Comparison of ENCODE assay signal across 8 cellular contexts in the genomic region with DNA sequence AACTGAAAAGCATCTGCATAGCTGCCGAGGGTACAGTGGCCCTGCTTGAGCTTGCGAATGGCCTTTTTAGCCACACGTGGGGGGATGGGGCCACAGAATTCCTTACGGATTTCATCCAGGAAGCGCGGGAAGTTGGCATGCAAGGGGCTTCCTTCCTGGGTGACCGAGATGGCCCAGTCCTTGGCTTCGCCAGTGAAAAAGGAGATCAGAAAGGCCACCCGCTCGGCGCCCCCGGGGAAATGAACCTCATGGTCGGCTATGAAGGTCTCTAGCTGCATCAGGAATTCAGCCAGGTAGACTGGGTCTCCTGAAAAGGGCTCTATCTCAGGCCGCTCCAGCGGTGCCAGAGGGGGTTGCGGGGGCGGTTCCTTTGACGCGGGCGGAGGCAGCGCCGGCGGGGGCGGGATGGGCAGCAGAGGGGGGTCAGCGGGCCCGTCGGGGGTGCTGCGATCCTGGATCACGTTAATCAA. TPM values are rescaled to one million over a fixed set of nuclear protein-coding genes. Genes with fewer than 3 reads are reported as not detected.
A peak's percentile ranks its signal among the peaks of the same experiment; 100 is the strongest.
DNase-seq lines count a peak whose midpoint lies in the region; ATAC-seq and TF ChIP-seq lines count a peak whose summit lies in the region.

No MANE protein-coding gene starts in this region.

- peak overlapping the region in 4 of 7 donors; percentile 3 to 68 (median 52) for H3K4me3 Mint-ChIP-seq in CD8-positive, alpha-beta memory T cell

- ATAC-seq in GM21717 (IDR thresholded peaks at IDR 0.05; ENCODE audit: unreplicated experiment) (no peak), HG03159 (IDR thresholded peaks at IDR 0.05; ENCODE audit: unreplicated experiment) (no peak)

- no peaks in the 10 kb centered on the region for H3K9me3 ChIP-seq in CD8-positive, alpha-beta memory T cell (ENCODE audit: low read length)
- H3K9me3 ChIP-seq in iPS-18c (ENCODE audit: control insufficient read depth, insufficient read depth, low read length), result peaks cover 12% of the 10 kb centered on the region

- H3K27ac ChIP-seq in CD8-positive, alpha-beta memory T cell (ENCODE audit: low read depth, low read length), result no peak overlapping the region
- H3K27ac ChIP-seq in skin epidermis, result peak overlapping the region in 5 of 21 experiments; percentile 31 to 75 (median 65)

- no peaks in the 10 kb centered on the region for H3K27me3 ChIP-seq in CD8-positive, alpha-beta memory T cell (ENCODE audit: insufficient read depth, low read length, poor library complexity, severe bottlenecking)

- H3K4me1 Mint-ChIP-seq in CD8-positive, alpha-beta memory T cell, result peaks cover 12 to 19% (median 15%) of the 10 kb centered on the region in 3 donors

- no peak for TF ChIP-seq CTCF in astrocyte of the cerebellum (IDR thresholded peaks at IDR 0.05; ENCODE audit: low read depth, low read length, missing control alignments)

- in situ Hi-C loops in astrocyte of the cerebellum (cut with HindIII; ENCODE audit: low sequenced_read_pairs), result no loop called here

- peaks cover 7% of the 10 kb centered on the region for H3K4me1 ChIP-seq in CD8-positive, alpha-beta memory T cell (ENCODE audit: insufficient read depth, low read length)

- no peak overlapping the region for H3K4me3 ChIP-seq in CD8-positive, alpha-beta memory T cell (ENCODE audit: low read length)
- H3K4me3 ChIP-seq in astrocyte of the cerebellum (ENCODE audit: low read depth, low read length) (peak overlapping the region; percentile 43), iPS-18c (ENCODE audit: insufficient read depth, low read depth, low read length) (peak overlapping the region; percentile 43), skin epidermis (peak overlapping the region in 6 of 7 experiments; percentile 22 to 41 (median 30))

- no peaks in the 10 kb centered on the region for H3K9me3 Mint-ChIP-seq in CD8-positive, alpha-beta memory T cell

- no peak for DNase-seq in CD8-positive, alpha-beta memory T cell
- DNase-seq in astrocyte of the cerebellum (ENCODE audit: low read depth), result no peak
- no peak for DNase-seq in NCI-H774 (lab: John Stamatoyannopoulos, UW)
- DNase-seq in DMS153 treated with DMSO at 0.1 percent for 48 hours (lab: John Stamatoyannopoulos, UW; ENCODE audit: unreplicated experiment), result no peak

- POLR2A ChIA-PET in CD8-positive, alpha-beta memory T cell (lab: Charles Lee), result interaction anchor here (0.5 to 1.4 kb wide), 2 partner anchors 50 to 134 kb away, joined by 4 to 10 read pairs; no protein-coding TSS in a partner anchor

- peaks cover 0 to 10% of the 10 kb centered on the region in 2 donors for H3K27me3 Mint-ChIP-seq in CD8-positive, alpha-beta memory T cell

- H3K36me3 Mint-ChIP-seq in CD8-positive, alpha-beta memory T cell, result no peaks in the 10 kb centered on the region

- peak overlapping the region in 3 of 8 donors; percentile 23 to 35 (median 32) for H3K27ac Mint-ChIP-seq in CD8-positive, alpha-beta memory T cell

- CTCF ChIA-PET in CD8-positive, alpha-beta memory T cell (lab: Charles Lee), result interaction anchor here (1.4 to 9.9 kb wide), 4 partner anchors 61 to 132 kb away, joined by 3 to 135 read pairs (median 8); no protein-coding TSS in a partner anchor

- H3K36me3 ChIP-seq in CD8-positive, alpha-beta memory T cell (ENCODE audit: insufficient read depth, low read length), result no peaks in the 10 kb centered on the region

RNA-seq across cellular contexts. Expression of a gene that starts 0.9 kb away (rescaled TPM):
- 1 to 10 TPM in 1 of 2 experiments, under 1 TPM in 1; 1.00 to 1.0 TPM for total RNA-seq in CD8-positive, alpha-beta memory T cell
- 0.55 TPM for polyA plus RNA-seq in CD8-positive, alpha-beta memory T cell

RNA-seq across cellular contexts. Expression of a gene that starts 50.8 kb away (rescaled TPM):
- 1 to 10 TPM; 6.4 to 7.0 TPM for total RNA-seq in CD8-positive, alpha-beta memory T cell
- polyA plus RNA-seq in CD8-positive, alpha-beta memory T cell, result 35.9 TPM
